In the genomic region with DNA sequence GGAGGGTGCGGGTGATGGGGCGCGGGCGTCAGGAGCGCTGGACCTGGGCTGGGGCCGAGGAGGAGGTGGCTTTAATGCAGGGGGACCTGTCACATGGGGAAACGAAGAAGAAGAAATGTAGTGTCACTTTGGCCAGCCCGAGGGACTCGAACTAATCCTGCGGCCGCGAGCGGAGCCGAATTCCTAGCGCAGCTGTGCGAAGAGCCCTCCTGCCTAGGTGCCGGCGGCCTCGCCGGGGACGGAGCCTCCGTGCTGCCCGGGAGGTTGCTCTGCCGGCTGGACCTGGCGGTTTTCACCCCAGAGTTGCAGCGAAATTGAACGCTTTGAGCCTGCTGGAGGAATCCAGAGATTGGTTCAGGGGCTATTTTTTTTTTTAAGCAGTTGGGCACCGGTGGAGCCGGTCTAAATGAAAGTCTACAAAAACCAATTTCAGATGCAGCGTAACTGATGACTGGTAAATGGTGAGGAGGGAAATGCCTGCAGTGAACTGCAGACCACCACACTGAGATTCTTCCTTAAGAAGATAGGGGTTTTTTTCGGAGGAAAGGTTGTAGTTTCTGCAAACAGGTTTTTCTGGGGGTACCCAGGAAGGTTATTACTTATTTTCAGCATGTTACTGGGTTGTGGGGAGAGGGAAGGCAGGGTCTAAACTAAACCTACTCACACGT, we compare ENCODE assay signal across 8 cellular contexts. TPM values are rescaled to one million over a fixed set of nuclear protein-coding genes. Genes with fewer than 3 reads are reported as not detected.
DNase-seq lines count a peak whose midpoint lies in the region; ATAC-seq and TF ChIP-seq lines count a peak whose summit lies in the region.

No MANE protein-coding gene starts in this region.

- intact Hi-C loops in activated CD4-positive, alpha-beta memory T cell treated with anti-CD3 and anti-CD28 coated beads for 36 hours (cut with micrococcal nuclease), result loop anchor here (5.0 kb wide), 1 partner anchor 312 kb away; no protein-coding TSS in a partner anchor
- intact Hi-C loops in activated T-helper 1 cell treated with anti-CD3 and anti-CD28 coated beads, Interleukin-12 subunit alpha, Interleukin-12 subunit beta, Interleukin-2, Interleukin-4 antibody, amounts not matched to agents 30 ng/mL and 10 ng/mL and 1 ng/mL, durations not matched to agents 14 hours and 24 hours and 36 hours (cut with micrococcal nuclease), result no loop called here
- intact Hi-C loops in sigmoid colon (cut with DNase I), result no loop called here

- H3K27me3 ChIP-seq in sigmoid colon, result peaks cover 0 to 29% (median 12%) of the 10 kb centered on the region in 3 donors

- H3K36me3 Mint-ChIP-seq in activated CD4-positive, alpha-beta memory T cell treated with anti-CD3 and anti-CD28 coated beads for 36 hours, result no peaks in the 10 kb centered on the region
- H3K36me3 Mint-ChIP-seq in activated CD4-positive, alpha-beta memory T cell treated with anti-CD3 and anti-CD28 coated beads, Interleukin-2, amount 10 ng/mL, durations not matched to agents 7 days and 5 days (ENCODE audit: low read depth), result no peaks in the 10 kb centered on the region
- H3K36me3 Mint-ChIP-seq in activated T-helper 1 cell treated with anti-CD3 and anti-CD28 coated beads, Interleukin-12 subunit alpha, Interleukin-12 subunit beta, Interleukin-2, Interleukin-4 antibody, amounts not matched to agents 30 ng/mL and 10 ng/mL and 1 ng/mL, durations not matched to agents 14 hours and 24 hours and 36 hours (ENCODE audit: low read depth), result no peaks in the 10 kb centered on the region

- H3K4me3 ChIP-seq in sigmoid colon, result peak overlapping the region; percentile 57 to 66 (median 60)

- H3K4me1 Mint-ChIP-seq in activated CD4-positive, alpha-beta memory T cell treated with anti-CD3 and anti-CD28 coated beads for 36 hours (ENCODE audit: low read depth), result peaks cover 5% of the 10 kb centered on the region
- H3K4me1 Mint-ChIP-seq in activated CD4-positive, alpha-beta memory T cell treated with anti-CD3 and anti-CD28 coated beads, Interleukin-2, amount 10 ng/mL, durations not matched to agents 7 days and 5 days, result no peaks in the 10 kb centered on the region
- H3K4me1 Mint-ChIP-seq in activated T-helper 1 cell treated with anti-CD3 and anti-CD28 coated beads, Interleukin-12 subunit alpha, Interleukin-12 subunit beta, Interleukin-2, Interleukin-4 antibody, amounts not matched to agents 30 ng/mL and 10 ng/mL and 1 ng/mL, durations not matched to agents 14 hours and 24 hours and 36 hours (ENCODE audit: low read depth), result peaks cover 5% of the 10 kb centered on the region

- H3K4me3 Mint-ChIP-seq in activated CD4-positive, alpha-beta memory T cell treated with anti-CD3 and anti-CD28 coated beads for 36 hours, result no peak overlapping the region
- no peak overlapping the region for H3K4me3 Mint-ChIP-seq in activated CD4-positive, alpha-beta memory T cell treated with anti-CD3 and anti-CD28 coated beads, Interleukin-2, amount 10 ng/mL, durations not matched to agents 7 days and 5 days
- H3K4me3 Mint-ChIP-seq in activated T-helper 1 cell treated with anti-CD3 and anti-CD28 coated beads, Interleukin-12 subunit alpha, Interleukin-12 subunit beta, Interleukin-2, Interleukin-4 antibody, amounts not matched to agents 30 ng/mL and 10 ng/mL and 1 ng/mL, durations not matched to agents 14 hours and 24 hours and 36 hours, result peak overlapping the region; percentile 33

- peak; percentile 9 for DNase-seq in activated CD4-positive, alpha-beta memory T cell treated with anti-CD3 and anti-CD28 coated beads for 36 hours
- no peak for DNase-seq in activated CD4-positive, alpha-beta memory T cell treated with anti-CD3 and anti-CD28 coated beads, Interleukin-2, amount 10 ng/mL, durations not matched to agents 7 days and 5 days
- DNase-seq in activated T-helper 1 cell treated with anti-CD3 and anti-CD28 coated beads, Interleukin-12 subunit alpha, Interleukin-12 subunit beta, Interleukin-2, Interleukin-4 antibody, amounts not matched to agents 30 ng/mL and 10 ng/mL and 1 ng/mL, durations not matched to agents 14 hours and 24 hours and 36 hours (ENCODE audit: low spot score), result no peak
- DNase-seq in hepatic stellate cell (ENCODE audit: low spot score) (peak; percentile 31), sigmoid colon (peak; percentile 57)
- DNase-seq in NK-92 treated with Interleukin-12 subunit alpha and Interleukin-12 subunit beta, amount 100 ng/mL, for 24 hours (lab: John Stamatoyannopoulos, UW), result no peak

- no peak overlapping the region for H3K27ac Mint-ChIP-seq in activated CD4-positive, alpha-beta memory T cell treated with anti-CD3 and anti-CD28 coated beads for 36 hours
- no peak overlapping the region for H3K27ac Mint-ChIP-seq in activated CD4-positive, alpha-beta memory T cell treated with anti-CD3 and anti-CD28 coated beads, Interleukin-2, amount 10 ng/mL, durations not matched to agents 7 days and 5 days
- no peak overlapping the region for H3K27ac Mint-ChIP-seq in activated T-helper 1 cell treated with anti-CD3 and anti-CD28 coated beads, Interleukin-12 subunit alpha, Interleukin-12 subunit beta, Interleukin-2, Interleukin-4 antibody, amounts not matched to agents 30 ng/mL and 10 ng/mL and 1 ng/mL, durations not matched to agents 14 hours and 24 hours and 36 hours

- ATAC-seq in GM18498 (IDR thresholded peaks at IDR 0.05; ENCODE audit: unreplicated experiment), result no peak
- ATAC-seq in HG03432 (IDR thresholded peaks at IDR 0.05; ENCODE audit: unreplicated experiment), result no peak

- no peak for TF ChIP-seq POLR2A in sigmoid colon (IDR thresholded peaks at IDR 0.05)

- peaks cover 39% of the 10 kb centered on the region for H3K27me3 Mint-ChIP-seq in activated CD4-positive, alpha-beta memory T cell treated with anti-CD3 and anti-CD28 coated beads for 36 hours
- peaks cover 37% of the 10 kb centered on the region for H3K27me3 Mint-ChIP-seq in activated CD4-positive, alpha-beta memory T cell treated with anti-CD3 and anti-CD28 coated beads, Interleukin-2, amount 10 ng/mL, durations not matched to agents 7 days and 5 days
- peaks cover 47% of the 10 kb centered on the region for H3K27me3 Mint-ChIP-seq in activated T-helper 1 cell treated with anti-CD3 and anti-CD28 coated beads, Interleukin-12 subunit alpha, Interleukin-12 subunit beta, Interleukin-2, Interleukin-4 antibody, amounts not matched to agents 30 ng/mL and 10 ng/mL and 1 ng/mL, durations not matched to agents 14 hours and 24 hours and 36 hours (ENCODE audit: insufficient read depth)

- peak overlapping the region in 2 of 4 donors; percentile 30 to 71 for H3K27ac ChIP-seq in sigmoid colon

- H3K9me3 Mint-ChIP-seq in activated CD4-positive, alpha-beta memory T cell treated with anti-CD3 and anti-CD28 coated beads for 36 hours, result no peaks in the 10 kb centered on the region
- H3K9me3 Mint-ChIP-seq in activated CD4-positive, alpha-beta memory T cell treated with anti-CD3 and anti-CD28 coated beads, Interleukin-2, amount 10 ng/mL, durations not matched to agents 7 days and 5 days, result no peaks in the 10 kb centered on the region
- H3K9me3 Mint-ChIP-seq in activated T-helper 1 cell treated with anti-CD3 and anti-CD28 coated beads, Interleukin-12 subunit alpha, Interleukin-12 subunit beta, Interleukin-2, Interleukin-4 antibody, amounts not matched to agents 30 ng/mL and 10 ng/mL and 1 ng/mL, durations not matched to agents 14 hours and 24 hours and 36 hours, result no peaks in the 10 kb centered on the region

- no peaks in the 10 kb centered on the region for H3K36me3 ChIP-seq in sigmoid colon

- WGBS in sigmoid colon, 2 donors, result 4 to 7% methylated on average over 32 of the region's 32 CpGs

- CTCF ChIA-PET in activated CD4-positive, alpha-beta memory T cell treated with anti-CD3 and anti-CD28 coated beads for 36 hours (lab: Charles Lee), result no interaction called here
- CTCF ChIA-PET in activated CD4-positive, alpha-beta memory T cell treated with anti-CD3 and anti-CD28 coated beads, Interleukin-2, amount 10 ng/mL, durations not matched to agents 7 days and 5 days (lab: Charles Lee), result no interaction called here

- H3K4me1 ChIP-seq in sigmoid colon, result peaks cover 0 to 22% (median 20%) of the 10 kb centered on the region in 4 donors

- no peak for TF ChIP-seq EP300 in sigmoid colon (IDR thresholded peaks at IDR 0.05)

- no peak for TF ChIP-seq CTCF in sigmoid colon (IDR thresholded peaks at IDR 0.05)

- no peaks in the 10 kb centered on the region for H3K9me3 ChIP-seq in sigmoid colon

- POLR2A ChIA-PET in activated CD4-positive, alpha-beta memory T cell treated with anti-CD3 and anti-CD28 coated beads for 36 hours (lab: Charles Lee), result no interaction called here
- POLR2A ChIA-PET in activated CD4-positive, alpha-beta memory T cell treated with anti-CD3 and anti-CD28 coated beads, Interleukin-2, amount 10 ng/mL, durations not matched to agents 7 days and 5 days (lab: Charles Lee), result no interaction called here

RNA-seq across cellular contexts. Expression of a gene that starts 0.7 kb away (rescaled TPM):
- not detected for total RNA-seq in activated CD4-positive, alpha-beta memory T cell treated with anti-CD3 and anti-CD28 coated beads for 36 hours
- not detected for total RNA-seq in activated CD4-positive, alpha-beta memory T cell treated with anti-CD3 and anti-CD28 coated beads, Interleukin-2, amount 10 ng/mL, durations not matched to agents 7 days and 5 days
- not detected in 2 replicates for total RNA-seq in activated T-helper 1 cell treated with anti-CD3 and anti-CD28 coated beads, Interleukin-12 subunit alpha, Interleukin-12 subunit beta, Interleukin-2, Interleukin-4 antibody, amounts not matched to agents 30 ng/mL and 10 ng/mL and 1 ng/mL, durations not matched to agents 14 hours and 24 hours and 36 hours
- 1 to 10 TPM in 1 of 4 donors, under 1 TPM in 3; 0.71 to 3.0 (median 0.89) TPM for total RNA-seq in sigmoid colon
- under 1 TPM in 1 of 3 donors, not detected in 2; 0.86 TPM for polyA plus RNA-seq in sigmoid colon

Comparison
In these comparisons a context has a peak if more than half of its experiments do, and no peak if none do; other contexts are left out.
1. DNase-seq: peak in activated CD4-positive, alpha-beta memory T cell treated with anti-CD3 and anti-CD28 coated beads for 36 hours (single experiment), hepatic stellate cell (single experiment) and sigmoid colon (single experiment); none in activated CD4-positive, alpha-beta memory T cell treated with anti-CD3 and anti-CD28 coated beads, Interleukin-2, amount 10 ng/mL, durations not matched to agents 7 days and 5 days (single experiment), activated T-helper 1 cell treated with anti-CD3 and anti-CD28 coated beads, Interleukin-12 subunit alpha, Interleukin-12 subunit beta, Interleukin-2, Interleukin-4 antibody, amounts not matched to agents 30 ng/mL and 10 ng/mL and 1 ng/mL, durations not matched to agents 14 hours and 24 hours and 36 hours (single experiment) and NK-92 treated with Interleukin-12 subunit alpha and Interleukin-12 subunit beta, amount 100 ng/mL, for 24 hours (single experiment).